In the genomic region with DNA sequence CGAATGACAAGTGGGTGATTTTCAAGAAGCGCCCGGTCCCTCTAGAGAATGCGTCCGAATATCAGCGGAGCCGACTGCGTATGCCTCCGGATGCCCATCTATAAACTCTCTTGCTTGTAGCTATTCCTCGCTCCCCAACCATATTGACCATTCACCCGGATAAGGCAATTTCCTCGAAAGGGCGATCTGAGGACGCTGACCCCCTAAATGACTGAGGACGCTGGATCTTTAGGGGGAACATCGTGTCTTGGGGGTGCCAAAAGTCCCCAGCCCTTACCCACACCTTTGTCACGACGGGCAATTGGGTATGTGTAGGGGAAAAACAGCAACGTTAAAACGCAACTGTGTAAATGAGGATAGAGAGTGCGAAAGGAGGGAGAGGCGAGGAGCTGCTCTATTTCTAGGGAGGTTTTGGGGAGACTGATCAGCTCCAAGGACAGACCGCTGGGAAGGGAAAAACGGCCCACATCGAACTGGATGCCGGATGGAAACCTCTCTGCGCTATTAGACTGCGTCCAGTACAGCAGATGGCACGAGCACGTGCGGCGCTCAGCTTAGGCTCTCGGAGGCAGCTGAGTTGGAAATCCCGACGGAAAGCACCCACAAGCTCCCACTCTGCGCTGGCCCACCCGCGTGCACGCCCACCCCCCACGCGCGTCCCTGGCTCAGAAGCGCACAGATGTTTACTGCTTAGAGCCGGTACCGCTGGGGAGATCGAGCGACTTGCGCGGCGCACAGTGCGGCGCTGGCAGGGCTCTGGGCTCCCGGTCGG, we compare ENCODE assay signal across 12 cellular contexts. TPM values are rescaled to one million over a fixed set of nuclear protein-coding genes. Genes with fewer than 3 reads are reported as not detected.
DNase-seq lines count a peak whose midpoint lies in the region; ATAC-seq and TF ChIP-seq lines count a peak whose summit lies in the region.
"Had no signal": no experiment of that assay in that cellular context is flagged by ENCODE, and none has a peak within 500 bp of the region (broad histone marks: within the 10 kb centered on the region; RNA-seq: fewer than 3 reads in every experiment).

No MANE protein-coding gene starts in this region.

- TF ChIP-seq POLR2A in heart left ventricle (IDR thresholded peaks at IDR 0.05) (no peak), right lobe of liver (IDR thresholded peaks at IDR 0.05) (no peak)

- H3K4me1 ChIP-seq in heart left ventricle (peaks cover 0 to 42% (median 3%) of the 10 kb centered on the region in 12 donors), rectal smooth muscle tissue (ENCODE audit: control insufficient read depth, insufficient read depth, low read length) (peaks cover 6% of the 10 kb centered on the region), right lobe of liver (peaks cover 0 to 22% (median 0%) of the 10 kb centered on the region in 4 donors)

- peak overlapping the region; percentile 14 to 93 (median 79) for H3K4me3 ChIP-seq in heart left ventricle
- peak overlapping the region; percentile 39 for H3K4me3 ChIP-seq in rectal smooth muscle tissue (ENCODE audit: low read length)
- no peak overlapping the region for H3K4me3 ChIP-seq in right lobe of liver
- H3K4me3 ChIP-seq: PC-9 had no signal

- peak overlapping the region; percentile 75 for H3K4me3 Mint-ChIP-seq in WTC11

- intact Hi-C loops in heart left ventricle (cut with DNase I) = loop anchor here in 8 of 10 donors (5.0 to 10.0 kb wide), 14 partner anchors 96 to 736 kb away; a partner anchor contains a TSS
- intact Hi-C loops in right lobe of liver (cut with DNase I) = no loop called here

- H3K36me3 ChIP-seq in heart left ventricle = no peaks in the 10 kb centered on the region
- H3K36me3 ChIP-seq in rectal smooth muscle tissue (ENCODE audit: control insufficient read depth, insufficient read depth, low read length) = no peaks in the 10 kb centered on the region
- H3K36me3 ChIP-seq in right lobe of liver = no peaks in the 10 kb centered on the region

- POLR2A ChIA-PET in WTC11 (lab: Charles Lee) = no interaction called here

- peaks cover 91% of the 10 kb centered on the region for H3K27me3 Mint-ChIP-seq in WTC11 (ENCODE audit: low read depth)

- ATAC-seq in WTC11 = no peak
- peak in 2 of 4 donors; percentile 5 to 11 for ATAC-seq in heart left ventricle
- no peak for ATAC-seq in GM18502 (IDR thresholded peaks at IDR 0.05; ENCODE audit: poor library complexity, unreplicated experiment)
- ATAC-seq in right lobe of liver = no peak

- no peak for TF ChIP-seq CTCF in WTC11 (IDR thresholded peaks at IDR 0.05)
- TF ChIP-seq CTCF in heart left ventricle (IDR thresholded peaks at IDR 0.05) = no peak
- TF ChIP-seq CTCF in right lobe of liver (IDR thresholded peaks at IDR 0.05) = no peak

- H3K36me3 Mint-ChIP-seq in WTC11 = no peaks in the 10 kb centered on the region

- H3K27me3 ChIP-seq in heart left ventricle (peaks cover 0 to 72% (median 4%) of the 10 kb centered on the region in 9 donors), rectal smooth muscle tissue (ENCODE audit: control insufficient read depth, insufficient read depth, low read length) (peaks cover 30% of the 10 kb centered on the region), right lobe of liver (peaks cover 0 to 38% of the 10 kb centered on the region in 2 donors)

- no peak overlapping the region for H3K9ac ChIP-seq in rectal smooth muscle tissue (ENCODE audit: low read length)

- no peaks in the 10 kb centered on the region for H3K9me3 Mint-ChIP-seq in WTC11

- no peaks in the 10 kb centered on the region for H3K9me3 ChIP-seq in heart left ventricle
- no peaks in the 10 kb centered on the region for H3K9me3 ChIP-seq in right lobe of liver

- no peak overlapping the region for H3K27ac Mint-ChIP-seq in WTC11

- peaks cover 54% of the 10 kb centered on the region for H3K4me1 Mint-ChIP-seq in WTC11

- 10 to 30% (median 19%) methylated on average over 41 to 54 of the region's 54 CpGs for WGBS in heart left ventricle, 4 donors
- 5% methylated on average over 36 of the region's 54 CpGs for WGBS in right lobe of liver (ENCODE audit: insufficient coverage, low coverage, low lambda C conversion rate, missing lambda C conversion rate)

- H3K27ac ChIP-seq in heart left ventricle = peak overlapping the region in 9 of 12 donors; percentile 20 to 98 (median 94)
- H3K27ac ChIP-seq in rectal smooth muscle tissue (ENCODE audit: low read depth, low read length) = no peak overlapping the region
- H3K27ac ChIP-seq in right lobe of liver = no peak overlapping the region
- H3K27ac ChIP-seq: PC-9 had no signal

- DNase-seq in ELF-1 (ENCODE audit: low read depth, low spot score) (peak; percentile 34), WTC11 (ENCODE audit: low spot score) (no peak), heart left ventricle (peak in 2 of 5 donors; percentile 37 to 45), right lobe of liver (no peak), cerebellum (ENCODE audit: low spot score) (no peak)
- DNase-seq in stimulated activated CD4-positive, alpha-beta T cell treated with anti-CD3 and anti-CD28 coated beads, Interleukin-12 subunit alpha, Interleukin-12 subunit beta, amount 100 ng/mL, for 4 hours = no peak
- DNase-seq: erythroblast, GF-D8, PC-9 had no signal

- CTCF ChIA-PET in WTC11 (lab: Charles Lee) = interaction anchor here (1.1 to 1.3 kb wide), 2 partner anchors 10 to 37 kb away, joined by 3 read pairs; no protein-coding TSS in a partner anchor

TF ChIP-seq in WTC11, 78 proteins besides CTCF, POLR2A, EP300 and RAD21:
- TF ChIP-seq, protein P1, sequence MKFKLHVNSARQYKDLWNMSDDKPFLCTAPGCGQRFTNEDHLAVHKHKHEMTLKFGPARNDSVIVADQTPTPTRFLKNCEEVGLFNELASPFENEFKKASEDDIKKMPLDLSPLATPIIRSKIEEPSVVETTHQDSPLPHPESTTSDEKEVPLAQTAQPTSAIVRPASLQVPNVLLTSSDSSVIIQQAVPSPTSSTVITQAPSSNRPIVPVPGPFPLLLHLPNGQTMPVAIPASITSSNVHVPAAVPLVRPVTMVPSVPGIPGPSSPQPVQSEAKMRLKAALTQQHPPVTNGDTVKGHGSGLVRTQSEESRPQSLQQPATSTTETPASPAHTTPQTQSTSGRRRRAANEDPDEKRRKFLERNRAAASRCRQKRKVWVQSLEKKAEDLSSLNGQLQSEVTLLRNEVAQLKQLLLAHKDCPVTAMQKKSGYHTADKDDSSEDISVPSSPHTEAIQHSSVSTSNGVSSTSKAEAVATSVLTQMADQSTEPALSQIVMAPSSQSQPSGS (CRISPR knock-in tag; IDR thresholded peaks at IDR 0.05; ENCODE audit: borderline replicate concordance, low read depth) = no peak
- TF ChIP-seq KAT7 (CRISPR knock-in tag; IDR thresholded peaks at IDR 0.05; ENCODE audit: borderline replicate concordance) (no peak), CREB1 (CRISPR knock-in tag; IDR thresholded peaks at IDR 0.05) (no peak), ESRRA (CRISPR knock-in tag; IDR thresholded peaks at IDR 0.05; ENCODE audit: borderline replicate concordance) (no peak), RORB (CRISPR knock-in tag; IDR thresholded peaks at IDR 0.05) (no peak)
- TF ChIP-seq, protein P2, sequence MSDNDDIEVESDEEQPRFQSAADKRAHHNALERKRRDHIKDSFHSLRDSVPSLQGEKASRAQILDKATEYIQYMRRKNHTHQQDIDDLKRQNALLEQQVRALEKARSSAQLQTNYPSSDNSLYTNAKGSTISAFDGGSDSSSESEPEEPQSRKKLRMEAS (CRISPR knock-in tag; IDR thresholded peaks at IDR 0.05) = no peak

RNA-seq across cellular contexts. Expression of a gene that starts 2.9 kb away (rescaled TPM):
- 0.14 to 0.31 TPM (median 0.14 TPM) in 3 replicates for total RNA-seq in WTC11 (2021)
- total RNA-seq in heart left ventricle = 100 to 1,000 TPM in 1 of 9 donors, 10 to 100 TPM in 8; 25.7 to 104 (median 53.3) TPM
- polyA plus RNA-seq in heart left ventricle = 10 to 100 TPM; 16.2 to 27.7 TPM
- total RNA-seq in right lobe of liver = under 1 TPM; 0.05 to 0.55 (median 0.18) TPM
- 13.3 TPM for total RNA-seq in cerebellum
- total RNA-seq: activated CD8-positive, alpha-beta memory T cell treated with anti-CD3 and anti-CD28 coated beads for 36 hours; PC-9 had no signal

Comparison
In these comparisons a context has a peak if more than half of its experiments do, and no peak if none do; other contexts are left out.
1. H3K27ac ChIP-seq: peak in heart left ventricle (9 of 12); none in rectal smooth muscle tissue (single experiment) and right lobe of liver (0 of 3).
2. H3K4me3 ChIP-seq: peak in heart left ventricle (12 of 12) and rectal smooth muscle tissue (single experiment); none in right lobe of liver (0 of 3).
3. intact Hi-C loops: an anchor here in heart left ventricle (5.0 to 10.0 kb wide); none called in right lobe of liver.